Comparison of ENCODE assay signal across 33 cellular contexts in the genomic region with DNA sequence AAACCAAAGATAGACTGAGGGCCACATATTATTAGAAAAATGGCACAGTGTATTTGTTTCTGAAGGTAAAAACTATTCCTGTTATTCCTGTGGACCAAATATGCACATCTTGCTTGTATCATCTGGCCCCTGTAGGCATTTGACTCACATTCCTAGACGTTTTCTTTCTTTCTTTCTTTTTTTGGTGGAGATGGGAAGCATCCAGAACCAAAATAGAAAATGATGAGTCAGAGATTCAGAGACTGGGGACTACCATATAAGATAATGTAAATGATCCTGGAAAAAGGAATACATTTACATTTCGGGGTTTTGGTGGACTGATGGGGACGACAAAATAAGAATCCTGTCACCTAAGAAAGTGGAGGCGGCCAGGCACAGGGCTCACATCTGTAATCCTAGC.
"Had no signal": no experiment of that assay in that cellular context is flagged by ENCODE, and none has a peak within 500 bp of the region (broad histone marks: within the 10 kb centered on the region; RNA-seq: fewer than 3 reads in every experiment).

No MANE protein-coding gene starts in this region.

- H3K36me3 ChIP-seq: cardiac muscle cell, Peyer's patch, WERI-Rb-1 had no signal

- H3K4me3 ChIP-seq: cardiac muscle cell, Peyer's patch had no signal

- ATAC-seq: activated CD8-positive, alpha-beta memory T cell treated with anti-CD3 and anti-CD28 coated beads, Interleukin-2, amount 10 ng/mL, durations not matched to agents 7 days and 5 days; PC-3; Right ventricle myocardium inferior; SK-N-SH treated with all-trans-retinoic acid at 6 μM for 48 hours had no signal

- H3K9me3 ChIP-seq: Peyer's patch had no signal

- DNase-seq: activated CD4-positive, alpha-beta memory T cell treated with anti-CD3 and anti-CD28 coated beads, Interleukin-2, amount 10 ng/mL, durations not matched to agents 7 days and 5 days; activated CD4-positive, alpha-beta T cell treated with anti-CD3 and anti-CD28 coated beads for 1 hour; activated CD4-positive, alpha-beta T cell treated with anti-CD3 and anti-CD28 coated beads for 48 hours; activated CD4-positive, CD25-positive, alpha-beta regulatory T cell; activated CD8-positive, alpha-beta memory T cell treated with anti-CD3 and anti-CD28 coated beads for 24 hours; activated CD8-positive, alpha-beta memory T cell treated with anti-CD3 and anti-CD28 coated beads, Interleukin-2, amount 10 ng/mL, durations not matched to agents 7 days and 5 days; activated CD8-positive, alpha-beta memory T cell treated with anti-CD3 and anti-CD28 coated beads, Interleukin-2, amount 50 U/mL, for 48 hours; activated effector memory CD4-positive, alpha-beta T cell treated with anti-CD3 and anti-CD28 coated beads, Interleukin-2, amount 50 U/mL, for 16 hours; activated naive CD4-positive, alpha-beta T cell; activated naive CD4-positive, alpha-beta T cell treated with anti-CD3 and anti-CD28 coated beads, Interleukin-2, amount 50 U/mL, for 16 hours; activated naive CD8-positive, alpha-beta T cell treated with anti-CD3 and anti-CD28 coated beads for 36 hours; activated T-cell treated with anti-CD3 and anti-CD28 coated beads, Interleukin-2, amount 50 U/mL, for 48 hours; amniotic stem cell; aorta; NCI-H1105 treated with DMSO at 0.1 percent for 48 hours; NCI-H1436; NCI-H1694; NCI-H1930; NCI-H2081 treated with DMSO at 0.1 percent for 48 hours; NCI-H345; NCI-H524 treated with DMSO at 0.1 percent for 48 hours; PC-3; Peyer's patch; SIG-M5; SW 1271; T-helper 1 cell; T-helper 2 cell; T-helper 9 cell; WERI-Rb-1 had no signal

- H3K27ac ChIP-seq: cardiac muscle cell, Peyer's patch, WERI-Rb-1 had no signal

- H3K27ac Mint-ChIP-seq: activated CD4-positive, alpha-beta memory T cell treated with anti-CD3 and anti-CD28 coated beads, Interleukin-2, amount 10 ng/mL, durations not matched to agents 7 days and 5 days; activated CD8-positive, alpha-beta memory T cell treated with anti-CD3 and anti-CD28 coated beads, Interleukin-2, amount 10 ng/mL, durations not matched to agents 7 days and 5 days; activated naive CD8-positive, alpha-beta T cell treated with anti-CD3 and anti-CD28 coated beads for 36 hours had no signal

- H3K36me3 Mint-ChIP-seq: activated CD8-positive, alpha-beta memory T cell treated with anti-CD3 and anti-CD28 coated beads, Interleukin-2, amount 10 ng/mL, durations not matched to agents 7 days and 5 days had no signal

- H3K4me1 Mint-ChIP-seq: activated CD4-positive, alpha-beta memory T cell treated with anti-CD3 and anti-CD28 coated beads, Interleukin-2, amount 10 ng/mL, durations not matched to agents 7 days and 5 days; activated CD8-positive, alpha-beta memory T cell treated with anti-CD3 and anti-CD28 coated beads, Interleukin-2, amount 10 ng/mL, durations not matched to agents 7 days and 5 days; activated naive CD8-positive, alpha-beta T cell treated with anti-CD3 and anti-CD28 coated beads for 36 hours; central memory CD8-positive, alpha-beta T cell had no signal

- H3K27me3 ChIP-seq: cardiac muscle cell, Peyer's patch had no signal

- H3K27me3 Mint-ChIP-seq: activated naive CD8-positive, alpha-beta T cell treated with anti-CD3 and anti-CD28 coated beads for 36 hours had no signal

- H3K4me3 Mint-ChIP-seq: activated CD4-positive, alpha-beta memory T cell treated with anti-CD3 and anti-CD28 coated beads, Interleukin-2, amount 10 ng/mL, durations not matched to agents 7 days and 5 days; activated CD8-positive, alpha-beta memory T cell treated with anti-CD3 and anti-CD28 coated beads, Interleukin-2, amount 10 ng/mL, durations not matched to agents 7 days and 5 days; activated naive CD8-positive, alpha-beta T cell treated with anti-CD3 and anti-CD28 coated beads for 36 hours; central memory CD8-positive, alpha-beta T cell had no signal

- H3K4me1 ChIP-seq: Peyer's patch had no signal

- H3K9me3 Mint-ChIP-seq: activated CD4-positive, alpha-beta memory T cell treated with anti-CD3 and anti-CD28 coated beads, Interleukin-2, amount 10 ng/mL, durations not matched to agents 7 days and 5 days; central memory CD8-positive, alpha-beta T cell had no signal
